29 cellular contexts compared by ENCODE assay signal in the genomic region with DNA sequence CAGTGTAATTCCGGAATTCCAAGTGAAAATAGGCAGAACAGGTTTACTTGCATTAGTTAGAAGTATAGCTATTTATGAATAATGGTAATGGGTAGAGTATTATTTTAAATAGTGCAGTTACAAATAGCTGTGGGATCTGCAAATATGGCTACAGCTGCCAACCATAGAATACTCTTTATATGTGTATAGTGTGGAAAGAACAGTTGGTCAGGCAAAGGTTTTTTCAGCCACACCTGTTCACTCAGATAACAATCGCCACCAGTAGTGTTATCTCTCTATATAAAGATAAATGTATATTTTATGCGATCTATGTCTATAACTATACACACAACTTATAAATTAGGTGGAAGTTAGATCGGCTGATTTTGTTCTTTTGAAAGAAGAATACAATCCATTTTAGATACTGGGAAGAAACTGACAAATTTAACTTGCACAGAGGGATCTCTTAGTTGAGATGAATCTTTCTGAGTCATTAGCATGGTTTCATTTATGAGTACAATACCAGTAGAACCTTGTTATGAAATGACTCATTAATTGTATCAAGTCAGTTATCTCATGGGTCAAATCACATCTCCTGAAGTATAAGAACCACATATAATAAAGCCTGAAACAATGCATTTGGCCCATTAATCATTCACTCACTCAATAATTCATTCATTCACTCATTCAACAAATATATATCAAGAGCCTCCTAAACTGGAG.
A peak's percentile ranks its signal among the peaks of the same experiment; 100 is the strongest.
DNase-seq lines count a peak whose midpoint lies in the region; ATAC-seq, FAIRE-seq and TF ChIP-seq lines count a peak whose summit lies in the region.
"Had no signal": no experiment of that assay in that cellular context is flagged by ENCODE, and none has a peak within 500 bp of the region (broad histone marks: within the 10 kb centered on the region; RNA-seq: fewer than 3 reads in every experiment).

No MANE protein-coding gene starts in this region.

- H3K27ac ChIP-seq in astrocyte (ENCODE audit: low read depth, low read length) = no peak overlapping the region
- H3K27ac ChIP-seq in hepatocyte = no peak overlapping the region
- H3K27ac ChIP-seq: psoas muscle, SK-N-MC, skin epidermis, thoracic aorta, VCaP had no signal

- H3K36me3 Mint-ChIP-seq in astrocyte (ENCODE audit: low read depth, unreplicated experiment) = no peaks in the 10 kb centered on the region

- H3K36me3 ChIP-seq in astrocyte (ENCODE audit: insufficient read depth, low read length) = no peaks in the 10 kb centered on the region
- H3K36me3 ChIP-seq in hepatocyte (replicated peaks; ENCODE audit: insufficient read depth, low read depth) = no peaks in the 10 kb centered on the region
- H3K36me3 ChIP-seq: thoracic aorta had no signal

- H3K9me3 Mint-ChIP-seq in astrocyte (ENCODE audit: unreplicated experiment) = peaks cover 2% of the 10 kb centered on the region
- H3K9me3 Mint-ChIP-seq: stimulated activated memory B cell treated with anti-CD40 and anti-IgM and Interleukin-4, amounts not matched to agents 10 μg/mL and 1 μg/mL and 100 μg/mL, for 72 hours had no signal

- H3K9me2 ChIP-seq in hepatocyte (replicated peaks; ENCODE audit: insufficient read depth) = no peaks in the 10 kb centered on the region

- peak; percentile 6 for DNase-seq in HS-5 (ENCODE audit: low read depth)
- DNase-seq in astrocyte (ENCODE audit: low read depth) = peak; percentile 0
- DNase-seq in left colon = no peak
- no peak for DNase-seq in NCI-H748 treated with DMSO at 0.1 percent for 48 hours (lab: John Stamatoyannopoulos, UW)
- DNase-seq in hepatocyte (ENCODE audit: low spot score) = no peak
- DNase-seq: activated naive CD4-positive, alpha-beta T cell; activated T-cell treated with anti-CD3 and anti-CD28 coated beads for 4 hours; anterior cingulate cortex; CD4-positive, alpha-beta memory T cell; central memory CD4-positive, alpha-beta T cell; DMS153; erythroblast; hippocampal formation; NCI-H1105; NCI-H2081 treated with DMSO at 0.1 percent for 48 hours; NCI-H446 treated with DMSO at 0.1 percent for 48 hours; psoas muscle; stimulated activated CD4-positive, alpha-beta T cell treated with anti-CD3 and anti-CD28 coated beads, Interleukin-2, amount 100 ng/mL, for 24 hours had no signal

- H3K4me2 ChIP-seq in astrocyte (ENCODE audit: low read length) (no peak overlapping the region), hepatocyte (no peak overlapping the region)

- H3K27ac Mint-ChIP-seq in astrocyte (ENCODE audit: unreplicated experiment) = no peak overlapping the region
- H3K27ac Mint-ChIP-seq: CD4-positive, alpha-beta memory T cell; stimulated activated memory B cell treated with anti-CD40 and anti-IgM and Interleukin-4, amounts not matched to agents 10 μg/mL and 1 μg/mL and 100 μg/mL, for 72 hours had no signal

- H3K79me2 ChIP-seq in astrocyte (ENCODE audit: insufficient read depth, low read length) = no peaks in the 10 kb centered on the region
- H3K79me2 ChIP-seq in hepatocyte = no peaks in the 10 kb centered on the region

- no peak for FAIRE-seq in astrocyte (lab: Jason Lieb, UNC)
- FAIRE-seq: frontal cortex, G401.6, RCC 7860 had no signal

- no peak overlapping the region for H3K9ac ChIP-seq in astrocyte (ENCODE audit: low read length)

- intact Hi-C loops in left colon (cut with DNase I, micrococcal nuclease) = no loop called here

- no peaks in the 10 kb centered on the region for H3K4me1 ChIP-seq in astrocyte (ENCODE audit: insufficient read depth, low read length)
- peaks cover 6% of the 10 kb centered on the region for H3K4me1 ChIP-seq in hepatocyte (ENCODE audit: insufficient read depth)
- H3K4me1 ChIP-seq: psoas muscle had no signal

- no peak overlapping the region for H3K4me3 Mint-ChIP-seq in astrocyte (ENCODE audit: unreplicated experiment)
- H3K4me3 Mint-ChIP-seq: CD4-positive, alpha-beta memory T cell; stimulated activated memory B cell treated with anti-CD40 and anti-IgM and Interleukin-4, amounts not matched to agents 10 μg/mL and 1 μg/mL and 100 μg/mL, for 72 hours had no signal

- ATAC-seq in GM18870 (IDR thresholded peaks at IDR 0.05; ENCODE audit: unreplicated experiment) (peak; percentile 62), left colon (peak; percentile 59), HG03378 (IDR thresholded peaks at IDR 0.05; ENCODE audit: unreplicated experiment) (no peak)
- ATAC-seq: psoas muscle; stimulated activated memory B cell treated with anti-CD40 and anti-IgM and Interleukin-4, amounts not matched to agents 10 μg/mL and 1 μg/mL and 100 μg/mL, for 72 hours had no signal

- H2AFZ ChIP-seq in astrocyte (ENCODE audit: low read depth, low read length) (no peak overlapping the region), hepatocyte (no peak overlapping the region)

- TF ChIP-seq CTCF in astrocyte (IDR thresholded peaks at IDR 0.05; ENCODE audit: insufficient read depth, low read depth, low read length) (no peak), hepatocyte (IDR thresholded peaks at IDR 0.05; ENCODE audit: poor library complexity) (no peak)

- H3K4me1 Mint-ChIP-seq in astrocyte (ENCODE audit: low read depth, unreplicated experiment) = no peaks in the 10 kb centered on the region
- H3K4me1 Mint-ChIP-seq: CD4-positive, alpha-beta memory T cell; stimulated activated memory B cell treated with anti-CD40 and anti-IgM and Interleukin-4, amounts not matched to agents 10 μg/mL and 1 μg/mL and 100 μg/mL, for 72 hours had no signal

- 90% methylated on average over 4 of the region's 4 CpGs for WGBS in hepatocyte (ENCODE audit: low lambda C conversion rate, missing lambda C conversion rate)

- no peaks in the 10 kb centered on the region for H3K27me3 Mint-ChIP-seq in astrocyte (ENCODE audit: low read depth, unreplicated experiment)
- H3K27me3 Mint-ChIP-seq: CD4-positive, alpha-beta memory T cell; stimulated activated memory B cell treated with anti-CD40 and anti-IgM and Interleukin-4, amounts not matched to agents 10 μg/mL and 1 μg/mL and 100 μg/mL, for 72 hours had no signal

- H3K27me3 ChIP-seq in astrocyte (ENCODE audit: insufficient read depth, low read length) = no peaks in the 10 kb centered on the region
- no peaks in the 10 kb centered on the region for H3K27me3 ChIP-seq in hepatocyte

- H3K9me3 ChIP-seq in astrocyte (ENCODE audit: insufficient read depth, low read depth, low read length) = no peaks in the 10 kb centered on the region
- H3K9me3 ChIP-seq in hepatocyte (ENCODE audit: low read depth) = no peaks in the 10 kb centered on the region
- H3K9me3 ChIP-seq: psoas muscle, thoracic aorta had no signal

- H3K4me3 ChIP-seq in astrocyte (ENCODE audit: insufficient read depth, low read depth, low read length) (no peak overlapping the region), hepatocyte (no peak overlapping the region)
- H3K4me3 ChIP-seq: lung, psoas muscle, SK-N-MC, skin epidermis, thoracic aorta had no signal

- H4K20me1 ChIP-seq in astrocyte (ENCODE audit: insufficient read depth, low read length) (no peaks in the 10 kb centered on the region), hepatocyte (ENCODE audit: insufficient read depth, poor library complexity, severe bottlenecking) (no peaks in the 10 kb centered on the region)

Comparison
In these comparisons a context has a peak if more than half of its experiments do, and no peak if none do; other contexts are left out.
1. DNase-seq: peak in HS-5 (single experiment) and astrocyte (single experiment); none in left colon (0 of 2), NCI-H748 treated with DMSO at 0.1 percent for 48 hours (single experiment) and hepatocyte (single experiment).